ENCODE assay signal across 1 cellular context in genomic region chr3:47016086-47016933, GRCh38.
A peak's percentile ranks its signal among the peaks of the same experiment; 100 is the strongest.
TF ChIP-seq lines count a peak whose summit lies in the region.

No MANE protein-coding gene starts in this region.

TF ChIP-seq in K562, 482 proteins besides CTCF, POLR2A, EP300 and RAD21:
- no peak for TF ChIP-seq MCM7 (IDR thresholded peaks at IDR 0.05)
- TF ChIP-seq CBFA2T3 (IDR thresholded peaks at IDR 0.05) = peak; percentile 76
- TF ChIP-seq ARID1B (IDR thresholded peaks at IDR 0.05) = peak; percentile 66
- no peak for TF ChIP-seq PRPF4 (IDR thresholded peaks at IDR 0.05; ENCODE audit: insufficient read depth, low read depth, low read length, poor library complexity, severe bottlenecking)
- no peak for TF ChIP-seq ZBTB9 (CRISPR knock-in tag; IDR thresholded peaks at IDR 0.05)
- peak; percentile 82 for TF ChIP-seq TEAD4 (IDR thresholded peaks at IDR 0.05; ENCODE audit: low read length)
- TF ChIP-seq TEAD4 (CRISPR knock-in tag; IDR thresholded peaks at IDR 0.05; ENCODE audit: borderline replicate concordance) = no peak
- peak; percentile 64 for TF ChIP-seq ZBTB33 (CRISPR knock-in tag; IDR thresholded peaks at IDR 0.05)
- no peak for TF ChIP-seq PBX2 (CRISPR knock-in tag; IDR thresholded peaks at IDR 0.05; ENCODE audit: low read depth)
- TF ChIP-seq PBX2 (tag; conservative IDR thresholded peaks at IDR 0.05; ENCODE audit: low read depth) = peak; percentile 38; the same call in 1 of the 2 replicates
- no peak for TF ChIP-seq TCF7L2 (IDR thresholded peaks at IDR 0.05; ENCODE audit: low read depth, low read length)
- 0 out of 2 replicates have a peak, but pooled peaks have one; percentile 21 for TF ChIP-seq ZNF584 (CRISPR knock-in tag; IDR thresholded peaks at IDR 0.05; ENCODE audit: low read depth)
- TF ChIP-seq KDM1A (IDR thresholded peaks at IDR 0.05) = peak; percentile 61 to 86
- TF ChIP-seq HMBOX1 (IDR thresholded peaks at IDR 0.05) = 0 out of 2 replicates have a peak, but pooled peaks have one; percentile 5
- TF ChIP-seq PML (IDR thresholded peaks at IDR 0.05; ENCODE audit: low read length) = peak; percentile 70; the same call in 1 of the 2 replicates
- peak; percentile 45; the same call in 1 of the 2 replicates for TF ChIP-seq MTA2 (IDR thresholded peaks at IDR 0.05; ENCODE audit: low read depth)
- TF ChIP-seq HES1 (IDR thresholded peaks at IDR 0.05; ENCODE audit: low read depth) = peak; percentile 49; the same call in 1 of the 2 replicates
- peak; percentile 9; the same call in 1 of the 2 replicates for TF ChIP-seq SMARCA4 (IDR thresholded peaks at IDR 0.05)
- peak; percentile 75 for TF ChIP-seq TCF3 (CRISPR knock-in tag; IDR thresholded peaks at IDR 0.05)
- no peak for TF ChIP-seq NFIX (CRISPR knock-in tag; IDR thresholded peaks at IDR 0.05; ENCODE audit: low read depth)
- TF ChIP-seq ZNF766 (CRISPR knock-in tag; conservative IDR thresholded peaks at IDR 0.05) = 0 out of 2 replicates have a peak, but pooled peaks have one; percentile 32
- TF ChIP-seq, protein P1, sequence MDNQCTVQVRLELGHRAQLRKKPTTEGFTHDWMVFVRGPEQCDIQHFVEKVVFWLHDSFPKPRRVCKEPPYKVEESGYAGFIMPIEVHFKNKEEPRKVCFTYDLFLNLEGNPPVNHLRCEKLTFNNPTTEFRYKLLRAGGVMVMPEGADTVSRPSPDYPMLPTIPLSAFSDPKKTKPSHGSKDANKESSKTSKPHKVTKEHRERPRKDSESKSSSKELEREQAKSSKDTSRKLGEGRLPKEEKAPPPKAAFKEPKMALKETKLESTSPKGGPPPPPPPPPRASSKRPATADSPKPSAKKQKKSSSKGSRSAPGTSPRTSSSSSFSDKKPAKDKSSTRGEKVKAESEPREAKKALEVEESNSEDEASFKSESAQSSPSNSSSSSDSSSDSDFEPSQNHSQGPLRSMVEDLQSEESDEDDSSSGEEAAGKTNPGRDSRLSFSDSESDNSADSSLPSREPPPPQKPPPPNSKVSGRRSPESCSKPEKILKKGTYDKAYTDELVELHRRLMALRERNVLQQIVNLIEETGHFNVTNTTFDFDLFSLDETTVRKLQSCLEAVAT (IDR thresholded peaks at IDR 0.05) = 0 out of 4 replicates have a peak, but pooled peaks of 1 of the 2 experiments have one; percentile 61
- TF ChIP-seq CBFA2T2 (conservative IDR thresholded peaks at IDR 0.05) = peak; percentile 41; the same call in 1 of the 2 replicates
- TF ChIP-seq GTF2E2 (tag; IDR thresholded peaks at IDR 0.05) = peak; percentile 45; the same call in 1 of the 2 replicates
- TF ChIP-seq ESRRB (CRISPR knock-in tag; IDR thresholded peaks at IDR 0.05; ENCODE audit: borderline replicate concordance) = no peak
- peak; percentile 14; the same call in 1 of the 2 replicates for TF ChIP-seq SMARCE1 (IDR thresholded peaks at IDR 0.05)
- TF ChIP-seq NR1H2 (CRISPR knock-in tag; IDR thresholded peaks at IDR 0.05) = 0 out of 2 replicates have a peak, but pooled peaks have one; percentile 52
- TF ChIP-seq TAL1 (IDR thresholded peaks at IDR 0.05) = peak; percentile 70
- peak; percentile 87 for TF ChIP-seq MEIS2 (IDR thresholded peaks at IDR 0.05; ENCODE audit: partially characterized antibody)
- no peak for TF ChIP-seq POLR3A (IDR thresholded peaks at IDR 0.05; ENCODE audit: borderline replicate concordance, extremely low read depth, insufficient read depth, insufficient read length)
- TF ChIP-seq, protein P2, sequence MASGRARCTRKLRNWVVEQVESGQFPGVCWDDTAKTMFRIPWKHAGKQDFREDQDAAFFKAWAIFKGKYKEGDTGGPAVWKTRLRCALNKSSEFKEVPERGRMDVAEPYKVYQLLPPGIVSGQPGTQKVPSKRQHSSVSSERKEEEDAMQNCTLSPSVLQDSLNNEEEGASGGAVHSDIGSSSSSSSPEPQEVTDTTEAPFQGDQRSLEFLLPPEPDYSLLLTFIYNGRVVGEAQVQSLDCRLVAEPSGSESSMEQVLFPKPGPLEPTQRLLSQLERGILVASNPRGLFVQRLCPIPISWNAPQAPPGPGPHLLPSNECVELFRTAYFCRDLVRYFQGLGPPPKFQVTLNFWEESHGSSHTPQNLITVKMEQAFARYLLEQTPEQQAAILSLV (tag; IDR thresholded peaks at IDR 0.05) = no peak
- peak in 1 of 2 experiments; percentile 66; a peak in 1 of 4 replicates for TF ChIP-seq RCOR1 (IDR thresholded peaks at IDR 0.05; ENCODE audit: borderline replicate concordance in 1 of 2, low read depth in 2 of 2, low read length in 2 of 2)
